In the genomic region with DNA sequence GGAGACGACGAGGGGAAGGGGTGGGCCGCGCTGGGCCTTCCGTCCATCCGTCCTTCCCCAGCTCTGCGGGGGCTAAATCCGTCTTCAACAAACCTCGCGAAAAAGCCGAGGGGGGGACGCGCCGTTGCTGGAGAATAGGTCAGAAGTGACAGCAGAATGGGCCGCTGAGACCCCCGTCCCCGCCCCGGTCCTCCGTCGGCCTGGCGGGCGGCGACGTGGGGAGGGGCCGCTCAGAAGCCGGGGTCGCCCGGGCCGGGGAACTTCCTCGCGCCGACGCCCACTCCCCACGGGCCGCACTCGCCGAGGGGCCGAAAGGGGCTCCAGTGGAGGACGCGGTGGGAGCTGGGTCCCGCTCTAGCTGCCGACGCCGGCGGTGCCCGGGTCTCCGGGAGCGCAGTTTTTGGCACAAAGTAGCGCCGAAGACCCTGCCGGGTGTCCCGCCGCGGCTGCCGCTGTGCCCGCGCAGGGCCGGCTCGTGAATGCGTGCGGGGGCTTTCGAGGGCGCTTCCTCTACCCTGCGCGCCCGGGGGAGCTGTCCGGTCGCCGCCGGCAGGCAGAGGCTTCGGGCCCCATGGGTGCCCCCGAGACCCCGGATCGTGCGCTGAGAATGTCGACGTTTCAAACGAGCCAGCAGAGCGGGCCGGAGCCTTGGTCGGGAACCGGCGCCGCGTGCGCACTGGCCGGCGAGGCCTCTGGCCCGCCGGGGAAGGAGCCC, we compare ENCODE assay signal across 8 cellular contexts. TPM values are rescaled to one million over a fixed set of nuclear protein-coding genes. Genes with fewer than 3 reads are reported as not detected.
DNase-seq lines count a peak whose midpoint lies in the region; ATAC-seq and TF ChIP-seq lines count a peak whose summit lies in the region.
"Had no signal": no experiment of that assay in that cellular context is flagged by ENCODE, and none has a peak within 500 bp of the region (broad histone marks: within the 10 kb centered on the region; RNA-seq: fewer than 3 reads in every experiment).

No MANE protein-coding gene starts in this region.

- H3K27ac ChIP-seq in SK-N-MC (peak overlapping the region; percentile 97), endodermal cell (ENCODE audit: low read depth, low read length) (peak overlapping the region; percentile 92), mesodermal cell (ENCODE audit: low read depth, low read length, severe bottlenecking) (peak overlapping the region; percentile 82), thymus (ENCODE audit: low read depth) (peak overlapping the region; percentile 60)

- no peaks in the 10 kb centered on the region for H3K27me3 ChIP-seq in endodermal cell (ENCODE audit: control insufficient read depth, insufficient read depth, low read length, poor library complexity, severe bottlenecking)
- peaks cover 76% of the 10 kb centered on the region for H3K27me3 ChIP-seq in thymus (ENCODE audit: control insufficient read depth, insufficient read depth)

- WGBS in endodermal cell (ENCODE audit: insufficient coverage in 1 of 2, insufficient read length in 1 of 2), 2 experiments, result 3% methylated on average over 37 to 90 of the region's 90 CpGs
- WGBS in mesodermal cell (ENCODE audit: insufficient coverage in 2 of 2), 2 experiments, result 3% methylated on average over 63 to 84 of the region's 90 CpGs
- WGBS in thymus, result 8% methylated on average over 90 of the region's 90 CpGs

- CTCF ChIA-PET in activated CD4-positive, alpha-beta T cell treated with anti-CD3 and anti-CD28 coated beads for 36 hours (lab: Charles Lee), result no interaction called here

- H3K4me3 ChIP-seq in SK-N-MC, result peak overlapping the region; percentile 99
- peak overlapping the region; percentile 97 for H3K4me3 ChIP-seq in endodermal cell (ENCODE audit: low read length)
- H3K4me3 ChIP-seq in mesodermal cell (ENCODE audit: extremely low read depth, insufficient read depth, low read length, poor library complexity, severe bottlenecking), result peak overlapping the region; percentile 85
- peak overlapping the region; percentile 7 for H3K4me3 ChIP-seq in thymus (ENCODE audit: low read length)

- H3K9me3 ChIP-seq in SK-N-MC (ENCODE audit: low read depth, low read length), result no peaks in the 10 kb centered on the region
- H3K9me3 ChIP-seq in endodermal cell (ENCODE audit: control insufficient read depth, low read length), result no peaks in the 10 kb centered on the region
- H3K9me3 ChIP-seq in mesodermal cell (ENCODE audit: control insufficient read depth, low read length), result no peaks in the 10 kb centered on the region
- no peaks in the 10 kb centered on the region for H3K9me3 ChIP-seq in thymus (ENCODE audit: control insufficient read depth)

- peak overlapping the region; percentile 86 for H3K4me3 Mint-ChIP-seq in endodermal cell
- no peak overlapping the region for H3K4me3 Mint-ChIP-seq in activated CD4-positive, alpha-beta T cell treated with anti-CD3 and anti-CD28 coated beads for 36 hours

- peaks cover 7% of the 10 kb centered on the region for H3K36me3 Mint-ChIP-seq in endodermal cell (ENCODE audit: low read depth)
- H3K36me3 Mint-ChIP-seq in activated CD4-positive, alpha-beta T cell treated with anti-CD3 and anti-CD28 coated beads for 36 hours (ENCODE audit: low read depth), result no peaks in the 10 kb centered on the region

- H3K9ac ChIP-seq in SK-N-MC (ENCODE audit: insufficient read length) (peak overlapping the region; percentile 98), endodermal cell (ENCODE audit: extremely low read depth, low read length, poor library complexity, severe bottlenecking) (peak overlapping the region; percentile 95)

- H3K36me3 ChIP-seq in SK-N-MC (ENCODE audit: insufficient read depth, low read length) (peaks cover 3% of the 10 kb centered on the region; the same call in 1 of the 2 replicates), endodermal cell (ENCODE audit: control insufficient read depth, insufficient read depth, low read length) (peaks cover 3% of the 10 kb centered on the region), mesodermal cell (ENCODE audit: control insufficient read depth, insufficient read depth, low read length) (peaks cover 24% of the 10 kb centered on the region), thymus (ENCODE audit: control insufficient read depth, insufficient read depth) (no peaks in the 10 kb centered on the region)

- intact Hi-C loops in activated CD4-positive, alpha-beta T cell treated with anti-CD3 and anti-CD28 coated beads for 36 hours (cut with DNase I, micrococcal nuclease), result no loop called here

- no peaks in the 10 kb centered on the region for H3K9me3 Mint-ChIP-seq in endodermal cell
- no peaks in the 10 kb centered on the region for H3K9me3 Mint-ChIP-seq in activated CD4-positive, alpha-beta T cell treated with anti-CD3 and anti-CD28 coated beads for 36 hours (ENCODE audit: low read depth)

- no peak for TF ChIP-seq CTCF in endodermal cell (conservative IDR thresholded peaks at IDR 0.05)

- no peak for ATAC-seq in HG02840 (IDR thresholded peaks at IDR 0.05; ENCODE audit: low FRiP score, unreplicated experiment)
- ATAC-seq in activated CD4-positive, alpha-beta T cell treated with anti-CD3 and anti-CD28 coated beads for 36 hours, result no peak
- no peak for ATAC-seq in GM18868 (IDR thresholded peaks at IDR 0.05; ENCODE audit: unreplicated experiment)
- ATAC-seq: GM12878 had no signal

- H3K4me1 ChIP-seq in endodermal cell (ENCODE audit: control insufficient read depth, insufficient read depth, low read length) (peaks cover 11% of the 10 kb centered on the region), mesodermal cell (ENCODE audit: control insufficient read depth, insufficient read depth, low read length, poor library complexity, severe bottlenecking) (peaks cover 33% of the 10 kb centered on the region), thymus (ENCODE audit: control insufficient read depth, insufficient read depth, low read length) (peaks cover 20% of the 10 kb centered on the region)

- no peak for DNase-seq in SK-N-MC (ENCODE audit: low read depth, low spot score)
- DNase-seq in endodermal cell, result peak; percentile 79
- no peak for DNase-seq in activated CD4-positive, alpha-beta T cell treated with anti-CD3 and anti-CD28 coated beads for 36 hours

- H3K27me3 Mint-ChIP-seq in endodermal cell (ENCODE audit: insufficient read depth), result peaks cover 26% of the 10 kb centered on the region
- peaks cover 35% of the 10 kb centered on the region for H3K27me3 Mint-ChIP-seq in activated CD4-positive, alpha-beta T cell treated with anti-CD3 and anti-CD28 coated beads for 36 hours

- peaks cover 10% of the 10 kb centered on the region for H3K4me1 Mint-ChIP-seq in endodermal cell
- H3K4me1 Mint-ChIP-seq in activated CD4-positive, alpha-beta T cell treated with anti-CD3 and anti-CD28 coated beads for 36 hours, result peaks cover 19% of the 10 kb centered on the region

- H3K27ac Mint-ChIP-seq in endodermal cell, result no peak overlapping the region
- no peak overlapping the region for H3K27ac Mint-ChIP-seq in activated CD4-positive, alpha-beta T cell treated with anti-CD3 and anti-CD28 coated beads for 36 hours

- POLR2A ChIA-PET in activated CD4-positive, alpha-beta T cell treated with anti-CD3 and anti-CD28 coated beads for 36 hours (lab: Charles Lee), result no interaction called here

RNA-seq across cellular contexts. Expression of a gene that starts 46.4 kb away (rescaled TPM):
- total RNA-seq in endodermal cell, result 10 to 100 TPM; 60.2 to 90.3 TPM
- 30.6 TPM for polyA plus RNA-seq in endodermal cell (2013, experiment 1 of 2)
- 33.5 TPM for polyA plus RNA-seq in endodermal cell (2013, experiment 2 of 2)
- polyA plus RNA-seq in mesodermal cell (2013, experiment 1 of 2), result 36.0 TPM
- polyA plus RNA-seq in mesodermal cell (2013, experiment 2 of 2), result 36.0 TPM
- 63.6 TPM for polyA plus RNA-seq in thymus
- total RNA-seq in activated CD4-positive, alpha-beta T cell treated with anti-CD3 and anti-CD28 coated beads for 36 hours, result 10 to 100 TPM; 47.6 to 52.9 TPM

RNA-seq across cellular contexts. Expression of a gene that starts 53.8 kb away (rescaled TPM):
- 10 to 100 TPM; 63.9 to 78.1 TPM for total RNA-seq in endodermal cell
- 40.3 TPM for polyA plus RNA-seq in endodermal cell (2013, experiment 1 of 2)
- 37.2 TPM for polyA plus RNA-seq in endodermal cell (2013, experiment 2 of 2)
- 29.9 TPM for polyA plus RNA-seq in mesodermal cell (2013, experiment 1 of 2)
- 21.6 TPM for polyA plus RNA-seq in mesodermal cell (2013, experiment 2 of 2)
- 7.3 TPM for polyA plus RNA-seq in thymus
- under 1 TPM in 1 of 2 experiments, not detected in 1; 0.05 TPM for total RNA-seq in activated CD4-positive, alpha-beta T cell treated with anti-CD3 and anti-CD28 coated beads for 36 hours

Comparison
In these comparisons a context has a peak if more than half of its experiments do, and no peak if none do; other contexts are left out.
1. H3K4me3 ChIP-seq: peak in every context shown above with its lines; median percentile 99 in SK-N-MC; 97 in endodermal cell; 85 in mesodermal cell; 7 in thymus.
2. RNA of a gene that starts 53.8 kb away (total RNA-seq): 63.9 to 78.1 TPM in endodermal cell; 0.05 TPM in activated CD4-positive, alpha-beta T cell treated with anti-CD3 and anti-CD28 coated beads for 36 hours; every median in the first group is over 10 times any median in the second.
3. Peak in every context shown above with its lines, with median percentiles within 50 percentile points of each other: H3K27ac ChIP-seq.